1 cellular context compared by ENCODE assay signal in genomic region chr4:40241026-40241425, GRCh38.
TF ChIP-seq lines count a peak whose summit lies in the region.

No MANE protein-coding gene starts in this region.

TF ChIP-seq in GM12878, 131 proteins besides CTCF, POLR2A, EP300 and RAD21:
- TF ChIP-seq SMC3 (IDR thresholded peaks at IDR 0.05; ENCODE audit: borderline replicate concordance, low read length) (no peak), POLR2AphosphoS5 (IDR thresholded peaks at IDR 0.05; ENCODE audit: low read length) (peak; percentile 53)
